1 cellular context compared by ENCODE assay signal in genomic region chr1:41640141-41640751, GRCh38.
TF ChIP-seq lines count a peak whose summit lies in the region.

No MANE protein-coding gene starts in this region.

TF ChIP-seq in GM12878, 131 proteins besides CTCF, POLR2A, EP300 and RAD21 (continued from another document):
- TF ChIP-seq PRDM15 (CRISPR knock-in tag; IDR thresholded peaks at IDR 0.05): no peak
- TF ChIP-seq CHD1 (IDR thresholded peaks at IDR 0.05; ENCODE audit: low read depth, low read length): no peak
- no peak for TF ChIP-seq SIX5 (IDR thresholded peaks at IDR 0.05; ENCODE audit: low read depth, low read length, severe bottlenecking)
- no peak for TF ChIP-seq CBX3 (IDR thresholded peaks at IDR 0.05; ENCODE audit: borderline replicate concordance, low read depth)
- TF ChIP-seq E4F1 (IDR thresholded peaks at IDR 0.05; ENCODE audit: borderline replicate concordance, partially characterized antibody): no peak
- TF ChIP-seq NFYA (IDR thresholded peaks at IDR 0.05; ENCODE audit: borderline replicate concordance, low read depth, low read length): no peak
- no peak for TF ChIP-seq FOXK2 (IDR thresholded peaks at IDR 0.05)
- no peak for TF ChIP-seq PAX5 (IDR thresholded peaks at IDR 0.05; ENCODE audit: borderline replicate concordance, low read depth, low read length)
- TF ChIP-seq MLLT1 (IDR thresholded peaks at IDR 0.05): no peak
- TF ChIP-seq BCL3 (IDR thresholded peaks at IDR 0.05; ENCODE audit: borderline replicate concordance, insufficient read depth, low read depth, low read length, poor library complexity, severe bottlenecking): no peak
